Comparison of ENCODE assay signal across 14 cellular contexts in the genomic region with DNA sequence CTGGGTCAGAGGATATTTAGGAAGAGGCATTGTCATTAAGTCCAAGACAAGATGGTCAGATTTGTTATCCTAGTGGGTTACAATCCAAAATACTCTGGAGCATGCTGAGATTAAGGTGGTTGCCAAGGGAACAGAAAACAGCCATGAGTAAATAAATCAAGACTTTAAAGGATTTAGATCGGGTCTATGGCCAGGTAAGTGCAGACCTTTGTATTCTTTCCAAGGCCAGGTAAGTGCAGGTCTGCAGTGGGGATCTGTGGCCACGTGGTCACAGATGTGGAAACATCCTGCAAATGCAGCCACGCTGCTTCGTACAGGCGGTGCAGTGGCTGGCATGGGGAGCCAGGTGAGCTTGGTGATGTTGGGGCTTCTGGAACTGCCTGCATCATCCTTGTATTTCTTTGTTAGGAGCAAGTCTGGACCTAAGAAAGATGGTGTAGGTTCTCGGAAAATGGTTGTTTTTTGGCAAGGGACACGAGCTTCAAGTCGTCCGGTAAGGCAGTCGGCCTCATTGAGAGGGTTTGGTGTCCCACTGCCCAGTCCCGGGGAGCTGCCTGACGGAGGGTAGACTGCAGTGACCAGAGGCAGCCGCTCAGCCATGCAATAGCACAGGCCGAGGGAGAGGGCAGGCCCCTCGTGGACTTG. TPM values are rescaled to one million over a fixed set of nuclear protein-coding genes. Genes with fewer than 3 reads are reported as not detected.
DNase-seq lines count a peak whose midpoint lies in the region; ATAC-seq and TF ChIP-seq lines count a peak whose summit lies in the region.
"Had no signal": no experiment of that assay in that cellular context is flagged by ENCODE, and none has a peak within 500 bp of the region (broad histone marks: within the 10 kb centered on the region; RNA-seq: fewer than 3 reads in every experiment).

No MANE protein-coding gene starts in this region.

- no peaks in the 10 kb centered on the region for H3K36me3 ChIP-seq in GM23338 (ENCODE audit: insufficient read depth)
- H3K36me3 ChIP-seq in neural progenitor cell, result no peaks in the 10 kb centered on the region
- no peaks in the 10 kb centered on the region for H3K36me3 ChIP-seq in osteoblast (ENCODE audit: insufficient read depth, low read length)

- H3K9me3 Mint-ChIP-seq in GM23338 (no peaks in the 10 kb centered on the region; the same call in 2 of the 3 replicates), neural progenitor cell (no peaks in the 10 kb centered on the region)
- H3K9me3 Mint-ChIP-seq: CD4-positive, alpha-beta memory T cell had no signal

- H3K27me3 Mint-ChIP-seq in GM23338 (ENCODE audit: insufficient read depth, low read depth, poor library complexity), result peaks cover 29% of the 10 kb centered on the region
- H3K27me3 Mint-ChIP-seq in neural progenitor cell (ENCODE audit: insufficient read depth, low read depth), result peaks cover 2% of the 10 kb centered on the region
- H3K27me3 Mint-ChIP-seq: CD4-positive, alpha-beta memory T cell had no signal

- peaks cover 33% of the 10 kb centered on the region for H3K36me3 Mint-ChIP-seq in GM23338 (ENCODE audit: low read depth)
- H3K36me3 Mint-ChIP-seq in neural progenitor cell, result peaks cover 7% of the 10 kb centered on the region

- DNase-seq in GM23338 (ENCODE audit: low spot score), result no peak
- DNase-seq in RWPE1 (ENCODE audit: low spot score), result no peak
- no peak for DNase-seq in neural progenitor cell (ENCODE audit: low spot score)
- DNase-seq in kidney glomerular epithelial cell (lab: John Stamatoyannopoulos, UW), result no peak
- DNase-seq in GM10248 (ENCODE audit: extremely low spot score), result no peak
- no peak for DNase-seq in osteoblast (ENCODE audit: insufficient read length, low spot score, missing footprints)
- DNase-seq: activated CD8-positive, alpha-beta memory T cell treated with anti-CD3 and anti-CD28 coated beads, Interleukin-2, amount 50 U/mL, for 4 hours; aorta; CD4-positive, alpha-beta memory T cell; effector memory CD4-positive, alpha-beta T cell; left ventricle myocardium superior; NCI-H1048; NCI-H510A had no signal

- H3K4me1 ChIP-seq in GM23338 (ENCODE audit: insufficient read depth), result peaks cover 54% of the 10 kb centered on the region
- peaks cover 63% of the 10 kb centered on the region for H3K4me1 ChIP-seq in neural progenitor cell
- H3K4me1 ChIP-seq in osteoblast (ENCODE audit: insufficient read depth, low read length), result peaks cover 24% of the 10 kb centered on the region

- H3F3A ChIP-seq in GM23338 (replicated peaks; ENCODE audit: low read depth) (peaks cover 55% of the 10 kb centered on the region), neural progenitor cell (ENCODE audit: low read depth) (peaks cover 46% of the 10 kb centered on the region)

- H3K79me2 ChIP-seq in GM23338 (replicated peaks; ENCODE audit: insufficient read depth) (peaks cover 9% of the 10 kb centered on the region), neural progenitor cell (ENCODE audit: low read depth) (peaks cover 1% of the 10 kb centered on the region), osteoblast (ENCODE audit: insufficient read depth, low read length) (no peaks in the 10 kb centered on the region)

- POLR2A ChIA-PET in RWPE1 (lab: Yijun Ruan, JAX; ENCODE audit: low non-redundant PET), result no interaction called here
- POLR2A ChIA-PET in GM10248 (lab: Yijun Ruan, JAX), result no interaction called here

- H3K27ac ChIP-seq in GM23338 (ENCODE audit: low read depth) (peak overlapping the region; percentile 99), RWPE1 (peak overlapping the region; percentile 66), neural progenitor cell (no peak overlapping the region), osteoblast (ENCODE audit: low read depth, low read length) (no peak overlapping the region)
- H3K27ac ChIP-seq: gastroesophageal sphincter had no signal

- H4K20me1 ChIP-seq in GM23338 (replicated peaks; ENCODE audit: insufficient read depth) (no peaks in the 10 kb centered on the region; the same call in 1 of the 2 replicates), neural progenitor cell (ENCODE audit: low read depth) (peaks cover 20% of the 10 kb centered on the region), osteoblast (ENCODE audit: insufficient read depth, low read length) (no peaks in the 10 kb centered on the region)

- TF ChIP-seq CTCF in GM23338 (conservative IDR thresholded peaks at IDR 0.05; ENCODE audit: low read depth in 2 of 2) (no peak), RWPE1 (conservative IDR thresholded peaks at IDR 0.05; ENCODE audit: low read depth) (no peak), neural progenitor cell (IDR thresholded peaks at IDR 0.05) (no peak), GM10248 (IDR thresholded peaks at IDR 0.05; ENCODE audit: control extremely low read depth, extremely low read depth, low read depth, missing control alignments) (no peak), osteoblast (IDR thresholded peaks at IDR 0.05; ENCODE audit: extremely low read depth, low read depth, low read length) (no peak)

- CTCF ChIA-PET in RWPE1 (lab: Yijun Ruan, JAX) (no interaction called here), GM10248 (lab: Yijun Ruan, JAX) (interaction anchor here (0.7 to 2.6 kb wide), 8 partner anchors 9 to 45 kb away, joined by 3 to 8 read pairs (median 3); no protein-coding TSS in a partner anchor)

- H3K4me2 ChIP-seq in GM23338 (peak overlapping the region; percentile 33), neural progenitor cell (no peak overlapping the region), osteoblast (ENCODE audit: insufficient read depth, low read length) (no peak overlapping the region)

- no peak overlapping the region for H2AFZ ChIP-seq in GM23338
- no peak overlapping the region for H2AFZ ChIP-seq in neural progenitor cell (replicated peaks)
- no peak overlapping the region for H2AFZ ChIP-seq in osteoblast (ENCODE audit: low read length)

- no peak for ATAC-seq in GM23338
- ATAC-seq: gastroesophageal sphincter, left ventricle myocardium superior had no signal

- peak overlapping the region; percentile 99 for H3K27ac Mint-ChIP-seq in GM23338
- peak overlapping the region; percentile 95 for H3K27ac Mint-ChIP-seq in neural progenitor cell

- H3K9ac ChIP-seq in neural progenitor cell, result no peak overlapping the region

- H3K4me3 Mint-ChIP-seq in GM23338, result peak overlapping the region; percentile 24; the same call in 1 of the 3 replicates
- peak overlapping the region; percentile 53 for H3K4me3 Mint-ChIP-seq in neural progenitor cell

- no peaks in the 10 kb centered on the region for H3K9me3 ChIP-seq in neural progenitor cell (ENCODE audit: low read depth)
- H3K9me3 ChIP-seq in osteoblast (ENCODE audit: low read depth, low read length), result no peaks in the 10 kb centered on the region
- H3K9me3 ChIP-seq: gastroesophageal sphincter had no signal

- no peaks in the 10 kb centered on the region for H3K9me2 ChIP-seq in GM23338 (ENCODE audit: insufficient read depth)

- H3K4me3 ChIP-seq in GM23338, result no peak overlapping the region
- no peak overlapping the region for H3K4me3 ChIP-seq in neural progenitor cell
- H3K4me3 ChIP-seq in osteoblast (ENCODE audit: insufficient read depth, low read length), result no peak overlapping the region
- H3K4me3 ChIP-seq: gastroesophageal sphincter had no signal

- H3K27me3 ChIP-seq in GM23338 (ENCODE audit: insufficient read depth), result no peaks in the 10 kb centered on the region
- H3K27me3 ChIP-seq in neural progenitor cell, result no peaks in the 10 kb centered on the region
- no peaks in the 10 kb centered on the region for H3K27me3 ChIP-seq in osteoblast (ENCODE audit: insufficient read depth, low read length)
- H3K27me3 ChIP-seq: gastroesophageal sphincter had no signal

- H3K4me1 Mint-ChIP-seq in GM23338 (peaks cover 70% of the 10 kb centered on the region), neural progenitor cell (peaks cover 74% of the 10 kb centered on the region)

TF ChIP-seq in GM23338, 12 proteins besides CTCF, POLR2A, EP300 and RAD21:
- no peak for TF ChIP-seq POLR2AphosphoS5 (IDR thresholded peaks at IDR 0.05; ENCODE audit: low read depth)

RNA-seq across cellular contexts. Expression of gene ZNF775, which starts 21.8 kb away (rescaled TPM):
- 35.2 and 38.2 TPM in 2 replicates for total RNA-seq in GM23338 (2014; rRNA removed; shearing (Covaris generic))
- 4.5 and 6.7 TPM in 2 replicates for polyA plus RNA-seq in GM23338 (2016; fragmentation: Nextera tagmentation; extraction: Ambion mirVana)
- total RNA-seq in neural progenitor cell (ENCODE audit: low replicate concordance) (3.0 and 26.1 TPM in 2 replicates), osteoblast (5.0 and 6.2 TPM in 2 replicates)

RNA-seq across cellular contexts. Expression of gene REPIN1, which starts 32.3 kb away (rescaled TPM):
- total RNA-seq in GM23338 (2014; rRNA removed; shearing (Covaris generic)), result 143 and 156 TPM in 2 replicates
- polyA plus RNA-seq in GM23338 (2016; fragmentation: Nextera tagmentation; extraction: Ambion mirVana), result 29.2 and 29.8 TPM in 2 replicates
- total RNA-seq in neural progenitor cell (ENCODE audit: low replicate concordance) (18.0 and 58.9 TPM in 2 replicates), osteoblast (53.6 and 57.5 TPM in 2 replicates)

RNA-seq across cellular contexts. Expression of gene GIMAP8, which starts 49.5 kb away (rescaled TPM):
- total RNA-seq in GM23338 (2014; rRNA removed; shearing (Covaris generic)), result not detected in 2 replicates
- 0.06 TPM in 1 of 2 replicates, not detected in the other for polyA plus RNA-seq in GM23338 (2016; fragmentation: Nextera tagmentation; extraction: Ambion mirVana)
- total RNA-seq in neural progenitor cell (ENCODE audit: low replicate concordance) (not detected in 2 replicates), osteoblast (not detected in 2 replicates)

RNA-seq across cellular contexts. Expression of gene RARRES2, which starts 59.5 kb away (rescaled TPM):
- 164 and 169 TPM in 2 replicates for total RNA-seq in GM23338 (2014; rRNA removed; shearing (Covaris generic))
- 314 and 317 TPM in 2 replicates for polyA plus RNA-seq in GM23338 (2016; fragmentation: Nextera tagmentation; extraction: Ambion mirVana)
- total RNA-seq in neural progenitor cell (ENCODE audit: low replicate concordance) (0.19 and 0.43 TPM in 2 replicates), osteoblast (18.3 and 26.1 TPM in 2 replicates)
- total RNA-seq: CD4-positive, alpha-beta memory T cell had no signal
- polyA plus RNA-seq: CD4-positive, alpha-beta memory T cell had no signal

Comparison
In these comparisons a context has a peak if more than half of its experiments do, and no peak if none do; other contexts are left out.
1. H3K27ac ChIP-seq: peak in GM23338 (single experiment) and RWPE1 (single experiment); none in neural progenitor cell (single experiment) and osteoblast (single experiment).